In the genomic region with DNA sequence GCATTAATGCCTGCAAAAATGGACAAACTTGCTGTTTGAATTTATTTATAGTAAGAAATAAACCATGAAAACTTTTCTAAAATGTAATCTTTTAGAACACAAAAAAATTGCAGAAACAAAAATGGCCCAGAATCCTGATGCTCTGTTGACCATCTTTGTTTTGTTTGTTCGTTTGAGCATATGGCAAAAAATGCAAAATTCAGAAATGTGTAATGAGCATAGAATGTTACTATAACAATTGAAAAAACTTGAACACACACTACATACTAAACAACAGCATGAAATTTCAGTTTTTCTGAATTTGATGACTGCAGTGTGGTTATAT, we compare ENCODE assay signal across 1 cellular context.
TF ChIP-seq lines count a peak whose summit lies in the region.

No MANE protein-coding gene starts in this region.

TF ChIP-seq in H1, 55 proteins besides CTCF, POLR2A, EP300 and RAD21:
- TF ChIP-seq GABPA (IDR thresholded peaks at IDR 0.05; ENCODE audit: borderline replicate concordance, insufficient read depth, low read length) (no peak), ASH2L (IDR thresholded peaks at IDR 0.05; ENCODE audit: low read length) (peak; percentile 11)
TF ChIP-seq in H1: peak in this region for 1.
